Comparison of ENCODE assay signal across 8 cellular contexts in the genomic region with DNA sequence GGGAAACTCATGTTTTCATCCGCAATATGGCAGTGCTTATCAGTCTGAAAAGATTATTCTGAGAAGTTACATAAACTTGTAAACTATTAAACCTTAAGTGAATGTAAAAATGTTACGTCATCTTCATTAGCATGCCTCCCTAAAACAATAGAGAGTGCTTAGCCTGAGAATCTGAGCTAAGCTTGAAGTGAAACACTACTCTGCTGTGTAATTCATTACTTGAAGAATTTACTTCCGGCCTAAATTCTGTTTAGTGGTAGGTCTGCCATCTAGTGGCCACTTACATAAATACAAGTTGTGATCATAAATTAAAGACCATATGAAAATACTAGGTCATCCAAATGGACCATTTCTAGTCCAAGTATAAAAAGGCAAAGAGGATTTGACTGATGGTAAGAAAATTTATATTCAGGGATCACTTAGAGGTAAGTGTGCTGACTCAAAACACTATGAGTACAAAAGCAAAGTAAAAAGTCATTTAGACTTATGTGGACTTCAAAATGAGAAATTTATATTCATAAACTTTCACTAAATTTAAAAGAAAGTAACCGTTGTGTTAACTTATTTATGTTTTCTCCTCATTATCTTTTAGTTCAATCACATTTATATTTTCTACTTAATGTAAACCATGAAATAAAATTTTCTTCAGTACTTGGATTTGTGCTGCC.
DNase-seq lines count a peak whose midpoint lies in the region; ATAC-seq and TF ChIP-seq lines count a peak whose summit lies in the region.

No MANE protein-coding gene starts in this region.

- no peaks in the 10 kb centered on the region for H3K27me3 ChIP-seq in brain microvascular endothelial cell (replicated peaks)

- H3K27ac ChIP-seq in brain microvascular endothelial cell, result no peak overlapping the region

- no peaks in the 10 kb centered on the region for H3K36me3 ChIP-seq in brain microvascular endothelial cell (replicated peaks)

- H3K4me3 ChIP-seq in brain microvascular endothelial cell (ENCODE audit: low read depth, low read length), result no peak overlapping the region

- in situ Hi-C loops in brain microvascular endothelial cell (cut with HindIII; ENCODE audit: low pct_ligation_motif_present, low sequenced_read_pairs), result no loop called here

- peak; percentile 52 for DNase-seq in EL
- DNase-seq in NCI-H460 (ENCODE audit: extremely low read depth, low read depth), result peak; percentile 65
- DNase-seq in brain microvascular endothelial cell, result peak; percentile 45
- DNase-seq in iPS-NIHi7 (ENCODE audit: extremely low spot score), result peak; percentile 45
- DNase-seq in stimulated activated naive CD8-positive, alpha-beta T cell treated with anti-CD3 and anti-CD28 coated beads, Interleukin-15, Interleukin-2, amounts not matched to agents 100 U/mL and 50 U/mL, for 24 hours, result peak; percentile 4
- DNase-seq in GF-D8 (lab: John Stamatoyannopoulos, UW), result no peak

- TF ChIP-seq CTCF in brain microvascular endothelial cell (IDR thresholded peaks at IDR 0.05; ENCODE audit: low read depth, low read length, missing control alignments), result peak; percentile 44

- ATAC-seq in GM19372 (IDR thresholded peaks at IDR 0.05; ENCODE audit: low read depth, unreplicated experiment) (peak; percentile 83), HG03196 (IDR thresholded peaks at IDR 0.05; ENCODE audit: unreplicated experiment) (peak; percentile 92)
- no peak for ATAC-seq in stimulated activated naive CD8-positive, alpha-beta T cell treated with anti-CD3 and anti-CD28 coated beads, Interleukin-15, Interleukin-2, amounts not matched to agents 100 U/mL and 50 U/mL, for 24 hours
